In genomic region chr20:63533871-63534393, GRCh38 we compare ENCODE assay signal across 15 cellular contexts. TPM values are rescaled to one million over a fixed set of nuclear protein-coding genes. Genes with fewer than 3 reads are reported as not detected.
DNase-seq lines count a peak whose midpoint lies in the region; ATAC-seq and TF ChIP-seq lines count a peak whose summit lies in the region.
"Had no signal": no experiment of that assay in that cellular context is flagged by ENCODE, and none has a peak within 500 bp of the region (broad histone marks: within the 10 kb centered on the region; RNA-seq: fewer than 3 reads in every experiment).

No MANE protein-coding gene starts in this region.

- H3K36me3 ChIP-seq in heart left ventricle (no peaks in the 10 kb centered on the region), colonic mucosa (no peaks in the 10 kb centered on the region), mucosa of rectum (ENCODE audit: control insufficient read depth in 2 of 2, insufficient read depth in 2 of 2, low read length in 2 of 2) (peaks cover 6 to 7% of the 10 kb centered on the region in 2 donors), vagina (no peaks in the 10 kb centered on the region), gastroesophageal sphincter (no peaks in the 10 kb centered on the region)
- H3K36me3 ChIP-seq: heart right ventricle, sigmoid colon had no signal

- H3K27ac ChIP-seq in heart left ventricle (no peak overlapping the region), colonic mucosa (peak overlapping the region; percentile 59), mucosa of rectum (ENCODE audit: low read depth in 2 of 2, low read length in 2 of 2) (peak overlapping the region; percentile 91 to 96), vagina (peak overlapping the region; percentile 26), gastroesophageal sphincter (no peak overlapping the region)
- H3K27ac ChIP-seq: heart right ventricle, sigmoid colon had no signal

- H3K4me1 ChIP-seq in heart left ventricle, result peaks cover 0 to 28% (median 13%) of the 10 kb centered on the region in 12 donors
- peaks cover 12% of the 10 kb centered on the region for H3K4me1 ChIP-seq in colonic mucosa
- peaks cover 30 to 46% of the 10 kb centered on the region in 2 donors for H3K4me1 ChIP-seq in mucosa of rectum (ENCODE audit: control insufficient read depth in 2 of 2, insufficient read depth in 2 of 2, low read length in 2 of 2)
- peaks cover 46% of the 10 kb centered on the region for H3K4me1 ChIP-seq in vagina
- peaks cover 0 to 36% (median 12%) of the 10 kb centered on the region in 3 donors for H3K4me1 ChIP-seq in gastroesophageal sphincter

- H3K27me3 ChIP-seq in heart left ventricle, result peaks cover 0 to 41% (median 2%) of the 10 kb centered on the region in 9 donors
- H3K27me3 ChIP-seq in colonic mucosa, result no peaks in the 10 kb centered on the region
- no peaks in the 10 kb centered on the region for H3K27me3 ChIP-seq in mucosa of rectum (ENCODE audit: control insufficient read depth in 2 of 2, insufficient read depth in 2 of 2, low read length in 2 of 2)
- H3K27me3 ChIP-seq in vagina, result no peaks in the 10 kb centered on the region
- H3K27me3 ChIP-seq in gastroesophageal sphincter, result peaks cover 69% of the 10 kb centered on the region

- ATAC-seq in heart left ventricle, result no peak
- ATAC-seq in left ventricle myocardium superior, result no peak
- ATAC-seq in gastroesophageal sphincter, result no peak
- ATAC-seq: heart right ventricle; stimulated activated effector memory CD8-positive, alpha-beta T cell treated with anti-CD3 and anti-CD28 coated beads, Interleukin-12 subunit alpha, Interleukin-12 subunit beta, amount 100 ng/mL, for 72 hours had no signal

- H3K9me3 ChIP-seq in heart left ventricle (no peaks in the 10 kb centered on the region), colonic mucosa (no peaks in the 10 kb centered on the region), mucosa of rectum (ENCODE audit: control insufficient read depth in 2 of 2, low read length in 2 of 2) (no peaks in the 10 kb centered on the region), vagina (no peaks in the 10 kb centered on the region), gastroesophageal sphincter (no peaks in the 10 kb centered on the region)
- H3K9me3 ChIP-seq: heart right ventricle, sigmoid colon had no signal

- 66 to 80% (median 73%) methylated on average over 6 to 28 of the region's 28 CpGs for WGBS in heart left ventricle, 4 donors
- WGBS in gastroesophageal sphincter (ENCODE audit: low coverage in 1 of 2), 2 donors, result 20% methylated on average over 1 of the region's 28 CpGs; no CpG with 5 or more reads in 1 of the 2 donors

- H3K9ac ChIP-seq in colonic mucosa (ENCODE audit: low read depth in 2 of 2, low read length in 2 of 2) (peak overlapping the region; percentile 64 to 73), mucosa of rectum (ENCODE audit: low read depth in 1 of 2, low read length in 2 of 2) (peak overlapping the region; percentile 47 to 76)

- no peak for TF ChIP-seq EP300 in gastroesophageal sphincter (IDR thresholded peaks at IDR 0.05)

- intact Hi-C loops in heart left ventricle (cut with DNase I) (loop anchor here in 2 of 10 donors (10.0 kb wide), 3 partner anchors 331 to 591 kb away; partner anchors contain the start of genes ABHD16B (in 1 of the 2) and TPD52L2 (in 1 of the 2)), left ventricle myocardium superior (cut with micrococcal nuclease) (no loop called here), colonic mucosa (cut with DNase I) (loop anchor here (10.0 kb wide), 1 partner anchor 441 kb away; the partner anchor contains the start of gene SAMD10), vagina (cut with DNase I) (no loop called here)

- no peak for TF ChIP-seq POLR2A in heart left ventricle (IDR thresholded peaks at IDR 0.05)
- TF ChIP-seq POLR2A in vagina (IDR thresholded peaks at IDR 0.05), result no peak
- no peak for TF ChIP-seq POLR2A in gastroesophageal sphincter (IDR thresholded peaks at IDR 0.05)

- TF ChIP-seq CTCF in heart left ventricle (IDR thresholded peaks at IDR 0.05), result no peak
- no peak for TF ChIP-seq CTCF in colonic mucosa (IDR thresholded peaks at IDR 0.05)
- no peak for TF ChIP-seq CTCF in vagina (IDR thresholded peaks at IDR 0.05)
- TF ChIP-seq CTCF in gastroesophageal sphincter (IDR thresholded peaks at IDR 0.05), result no peak

- no peak overlapping the region for H3K4me3 ChIP-seq in heart left ventricle
- H3K4me3 ChIP-seq in colonic mucosa, result no peak overlapping the region
- peak overlapping the region in 1 of 2 donors; percentile 54 for H3K4me3 ChIP-seq in mucosa of rectum (ENCODE audit: low read length in 2 of 2)
- H3K4me3 ChIP-seq in vagina, result peak overlapping the region in 1 of 2 donors; percentile 4
- H3K4me3 ChIP-seq in gastroesophageal sphincter, result no peak overlapping the region
- H3K4me3 ChIP-seq: heart right ventricle, sigmoid colon had no signal

- DNase-seq in heart left ventricle, result peak in 4 of 5 donors; percentile 17 to 61 (median 24)
- DNase-seq in left ventricle myocardium superior, result no peak
- DNase-seq in colonic mucosa, result peak; percentile 85
- DNase-seq in vagina (ENCODE audit: extremely low spot score in 2 of 2), result no peak
- no peak for DNase-seq in stimulated activated CD4-positive, alpha-beta T cell treated with anti-CD3 and anti-CD28 coated beads, Interleukin-2, amount 100 ng/mL, for 48 hours
- DNase-seq in effector CD8-positive, alpha-beta T cell (lab: John Stamatoyannopoulos, UW), result no peak
- DNase-seq: heart right ventricle, NCI-H1105, NCI-H345, OCI-M1, sigmoid colon had no signal

RNA-seq across cellular contexts. Expression of gene PTK6, which starts 3.2 kb away (rescaled TPM):
- total RNA-seq in heart left ventricle (under 1 TPM in 3 of 9 donors, not detected in 6; 0.10 to 0.29 (median 0.14) TPM), left ventricle myocardium superior (not detected), colonic mucosa (10 to 100 TPM; 69.0 to 91.1 TPM), vagina (25.8 TPM), gastroesophageal sphincter (1 to 10 TPM in 1 of 4 donors, under 1 TPM in 2, not detected in 1; 0.13 to 2.1 (median 0.42) TPM)
- under 1 TPM in 1 of 2 donors, not detected in 1; 0.04 TPM for polyA plus RNA-seq in heart left ventricle

RNA-seq across cellular contexts. Expression of gene PPDPF, which starts 13.4 kb away (rescaled TPM):
- total RNA-seq in heart left ventricle (100 to 1,000 TPM; 182 to 424 (median 235) TPM), left ventricle myocardium superior (307 TPM), colonic mucosa (100 to 1,000 TPM; 561 to 634 TPM), vagina (198 TPM), gastroesophageal sphincter (100 to 1,000 TPM; 114 to 256 (median 162) TPM)
- 100 to 1,000 TPM; 318 to 442 TPM for polyA plus RNA-seq in heart left ventricle

RNA-seq across cellular contexts. Expression of gene SRMS, which starts 13.6 kb away (rescaled TPM):
- total RNA-seq in heart left ventricle (not detected), left ventricle myocardium superior (not detected), colonic mucosa (under 1 TPM; 0.32 to 0.49 TPM), vagina (not detected), gastroesophageal sphincter (not detected)
- polyA plus RNA-seq in heart left ventricle, result not detected
- total RNA-seq: heart right ventricle, sigmoid colon had no signal
- polyA plus RNA-seq: heart right ventricle had no signal

RNA-seq across cellular contexts. Expression of gene FNDC11, which starts 20.0 kb away (rescaled TPM):
- total RNA-seq in heart left ventricle (under 1 TPM in 4 of 9 donors, not detected in 5; 0.16 to 0.23 (median 0.19) TPM), left ventricle myocardium superior (0.15 TPM), colonic mucosa (under 1 TPM; 0.35 to 0.69 TPM), vagina (not detected), gastroesophageal sphincter (under 1 TPM in 1 of 4 donors, not detected in 3; 0.27 TPM)
- under 1 TPM; 0.08 to 0.14 TPM for polyA plus RNA-seq in heart left ventricle

RNA-seq across cellular contexts. Expression of gene EEF1A2, which starts 35.0 kb away (rescaled TPM):
- 1,000 to 10,000 TPM in 7 of 9 donors, 100 to 1,000 TPM in 2; 791 to 1,794 (median 1,550) TPM for total RNA-seq in heart left ventricle
- polyA plus RNA-seq in heart left ventricle, result 1,000 to 10,000 TPM; 1,276 to 1,345 TPM
- 1,346 TPM for total RNA-seq in left ventricle myocardium superior
- total RNA-seq in colonic mucosa, result 1 to 10 TPM; 1.5 to 3.2 TPM
- 9.8 TPM for total RNA-seq in vagina
- total RNA-seq in gastroesophageal sphincter, result 1 to 10 TPM in 3 of 4 donors, under 1 TPM in 1; 0.47 to 6.5 (median 3.4) TPM
- polyA plus RNA-seq: IgD-negative memory B cell had no signal

Comparison
In these comparisons a context has a peak if more than half of its experiments do, and no peak if none do; other contexts are left out.
1. DNase-seq: peak in heart left ventricle (4 of 5) and colonic mucosa (single experiment); none in left ventricle myocardium superior (single experiment), vagina (0 of 2), stimulated activated CD4-positive, alpha-beta T cell treated with anti-CD3 and anti-CD28 coated beads, Interleukin-2, amount 100 ng/mL, for 48 hours (0 of 2) and effector CD8-positive, alpha-beta T cell (single experiment).
2. H3K27ac ChIP-seq: peak in colonic mucosa (single experiment), mucosa of rectum (2 of 2) and vagina (single experiment); none in heart left ventricle (0 of 12) and gastroesophageal sphincter (0 of 4).